ENCODE assay signal across 20 cellular contexts in genomic region chr6:52696418-52696817, GRCh38.
"Had no signal": no experiment of that assay in that cellular context is flagged by ENCODE, and none has a peak within 500 bp of the region (broad histone marks: within the 10 kb centered on the region; RNA-seq: fewer than 3 reads in every experiment).

No MANE protein-coding gene starts in this region.

- H3K27ac Mint-ChIP-seq: activated naive CD8-positive, alpha-beta T cell; activated T-cell treated with anti-CD3 and anti-CD28 coated beads, Interleukin-2, amount 50 U/mL, for 24 hours; activated T-helper 17 cell treated with anti-CD3 and anti-CD28 coated beads, Interleukin-2, amount 50 U/mL, for 72 hours; natural killer cell treated with Interleukin-12 subunit alpha and Interleukin-12 subunit beta and Interleukin-15 and Interleukin-18, amount 100 ng/mL, for 72 hours; progenitor cell of endocrine pancreas; type B pancreatic cell; WTC11 had no signal

- H3K27ac ChIP-seq: breast epithelium, coronary artery, epithelial cell of prostate, heart left ventricle, thoracic aorta had no signal

- H3K9me3 ChIP-seq: breast epithelium, heart left ventricle, thoracic aorta had no signal

- H3K27me3 Mint-ChIP-seq: progenitor cell of endocrine pancreas, type B pancreatic cell had no signal

- H3K4me3 ChIP-seq: breast epithelium, coronary artery, heart left ventricle, thoracic aorta had no signal

- DNase-seq: activated CD8-positive, alpha-beta memory T cell treated with anti-CD3 and anti-CD28 coated beads for 24 hours; activated CD8-positive, alpha-beta memory T cell treated with anti-CD3 and anti-CD28 coated beads, Interleukin-2, amount 50 U/mL, for 4 hours; activated T-cell treated with anti-CD3 and anti-CD28 coated beads, Interleukin-2, amount 50 U/mL, for 24 hours; heart left ventricle; left cardiac atrium; retina; stimulated activated CD4-positive, alpha-beta T cell treated with anti-CD3 and anti-CD28 coated beads, Interleukin-4, amount 100 ng/mL, for 24 hours; stimulated activated naive CD4-positive, alpha-beta T cell treated with Interleukin-2 at 50 U/mL for 16 hours; T-helper 9 cell had no signal

- ATAC-seq: activated T-helper 17 cell treated with anti-CD3 and anti-CD28 coated beads, Interleukin-2, amount 50 U/mL, for 72 hours; heart left ventricle; left cardiac atrium; natural killer cell treated with Interleukin-12 subunit alpha and Interleukin-12 subunit beta and Interleukin-15 and Interleukin-18, amount 100 ng/mL, for 72 hours; WTC11 had no signal

- H3K4me1 ChIP-seq: breast epithelium, heart left ventricle had no signal

- H3K27me3 ChIP-seq: breast epithelium had no signal

- H3K9me3 Mint-ChIP-seq: activated T-cell treated with anti-CD3 and anti-CD28 coated beads, Interleukin-2, amount 50 U/mL, for 24 hours; activated T-helper 17 cell treated with anti-CD3 and anti-CD28 coated beads, Interleukin-2, amount 50 U/mL, for 72 hours; central memory CD8-positive, alpha-beta T cell; natural killer cell treated with Interleukin-12 subunit alpha and Interleukin-12 subunit beta and Interleukin-15 and Interleukin-18, amount 100 ng/mL, for 72 hours; type B pancreatic cell had no signal

- H3K4me3 Mint-ChIP-seq: activated naive CD8-positive, alpha-beta T cell; activated T-cell treated with anti-CD3 and anti-CD28 coated beads, Interleukin-2, amount 50 U/mL, for 24 hours; activated T-helper 17 cell treated with anti-CD3 and anti-CD28 coated beads, Interleukin-2, amount 50 U/mL, for 72 hours; central memory CD8-positive, alpha-beta T cell; natural killer cell treated with Interleukin-12 subunit alpha and Interleukin-12 subunit beta and Interleukin-15 and Interleukin-18, amount 100 ng/mL, for 72 hours; type B pancreatic cell; WTC11 had no signal

- H3K36me3 ChIP-seq: breast epithelium, heart left ventricle, thoracic aorta had no signal

- H3K36me3 Mint-ChIP-seq: activated naive CD8-positive, alpha-beta T cell; natural killer cell treated with Interleukin-12 subunit alpha and Interleukin-12 subunit beta and Interleukin-15 and Interleukin-18, amount 100 ng/mL, for 72 hours; type B pancreatic cell; WTC11 had no signal

- H3K4me1 Mint-ChIP-seq: activated T-helper 17 cell treated with anti-CD3 and anti-CD28 coated beads, Interleukin-2, amount 50 U/mL, for 72 hours; central memory CD8-positive, alpha-beta T cell had no signal
